8 cellular contexts compared by ENCODE assay signal in the genomic region with DNA sequence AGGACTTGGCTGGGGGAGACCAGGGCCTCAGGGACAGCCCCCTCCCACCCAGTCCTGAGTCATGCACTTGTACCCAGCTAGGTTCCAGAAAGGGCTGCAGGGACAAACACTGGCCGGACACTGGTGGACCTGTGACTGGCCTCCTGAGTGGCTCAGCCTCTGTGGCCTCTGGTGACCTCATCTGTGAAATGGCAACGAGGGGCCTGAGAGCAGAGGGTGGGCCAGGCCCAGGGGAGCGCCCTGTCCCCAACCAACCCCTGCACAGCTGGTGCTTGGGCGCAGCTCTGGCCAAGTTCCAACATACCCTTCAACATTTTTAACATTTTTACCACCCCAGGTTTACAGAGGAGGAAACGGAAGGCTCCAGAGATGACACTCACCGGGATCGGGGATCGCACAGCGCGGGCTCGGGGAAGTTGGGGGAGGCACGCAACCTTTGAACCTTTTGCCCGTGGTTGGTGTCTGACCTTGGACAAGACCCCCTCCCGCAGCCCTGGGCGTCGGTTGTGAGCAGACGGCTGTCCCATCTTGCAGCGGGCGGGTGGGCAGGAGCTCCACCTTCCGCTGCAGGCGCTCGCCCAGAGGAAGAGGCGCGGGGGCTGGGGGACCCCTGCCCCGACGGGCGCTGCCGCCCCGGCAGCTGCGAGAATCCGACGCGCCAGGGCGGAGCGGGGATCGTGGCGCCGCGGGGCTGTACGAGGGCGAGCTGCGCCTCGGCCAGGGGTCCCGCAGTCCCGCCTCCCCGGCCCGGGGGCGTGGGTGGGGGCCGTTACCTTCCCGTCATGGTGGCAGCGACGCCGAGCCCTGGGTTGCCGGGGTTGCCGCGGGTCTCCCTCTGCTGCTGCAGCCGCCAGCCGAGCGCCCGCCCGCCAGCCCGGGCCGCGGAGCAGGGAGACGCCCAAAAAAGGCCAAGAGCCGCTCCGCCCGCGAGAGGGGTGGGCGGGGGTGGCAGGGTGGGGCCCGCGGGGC. TPM values are rescaled to one million over a fixed set of nuclear protein-coding genes. Genes with fewer than 3 reads are reported as not detected.
A peak's percentile ranks its signal among the peaks of the same experiment; 100 is the strongest.
DNase-seq lines count a peak whose midpoint lies in the region; ATAC-seq, FAIRE-seq and TF ChIP-seq lines count a peak whose summit lies in the region.

No MANE protein-coding gene starts in this region.

- no peak for TF ChIP-seq CTCF in mucosa of descending colon (IDR thresholded peaks at IDR 0.05)

- intact Hi-C loops in mucosa of descending colon (cut with DNase I, micrococcal nuclease): no loop called here

- no peak overlapping the region for H3K27ac Mint-ChIP-seq in T-helper 2 cell treated with Interferon-gamma antibody and Interleukin-4, amounts not matched to agents 5 μg/mL and 100 μg/mL, for 36 hours
- peak overlapping the region in 1 of 2 donors; percentile 17 for H3K27ac Mint-ChIP-seq in effector memory CD8-positive, alpha-beta T cell

- no peaks in the 10 kb centered on the region for H3K36me3 Mint-ChIP-seq in T-helper 2 cell treated with Interferon-gamma antibody and Interleukin-4, amounts not matched to agents 5 μg/mL and 100 μg/mL, for 36 hours (ENCODE audit: low read depth)
- H3K36me3 Mint-ChIP-seq in effector memory CD8-positive, alpha-beta T cell (ENCODE audit: insufficient read depth): no peaks in the 10 kb centered on the region

- H3K9me3 Mint-ChIP-seq in T-helper 2 cell treated with Interferon-gamma antibody and Interleukin-4, amounts not matched to agents 5 μg/mL and 100 μg/mL, for 36 hours: no peaks in the 10 kb centered on the region
- no peaks in the 10 kb centered on the region for H3K9me3 Mint-ChIP-seq in effector memory CD8-positive, alpha-beta T cell

- no peaks in the 10 kb centered on the region for H3K9me3 ChIP-seq in mucosa of descending colon

- H3K4me3 Mint-ChIP-seq in T-helper 2 cell treated with Interferon-gamma antibody and Interleukin-4, amounts not matched to agents 5 μg/mL and 100 μg/mL, for 36 hours: peak overlapping the region; percentile 73
- peak overlapping the region; percentile 82 to 86 for H3K4me3 Mint-ChIP-seq in effector memory CD8-positive, alpha-beta T cell

- ATAC-seq in effector memory CD8-positive, alpha-beta T cell (replicated peaks): peak; percentile 69
- ATAC-seq in mucosa of descending colon (peak; percentile 50), HG02763 (IDR thresholded peaks at IDR 0.05; ENCODE audit: unreplicated experiment) (no peak), HG03439 (IDR thresholded peaks at IDR 0.05; ENCODE audit: unreplicated experiment) (no peak)

- peaks cover 70% of the 10 kb centered on the region for H3K27me3 Mint-ChIP-seq in T-helper 2 cell treated with Interferon-gamma antibody and Interleukin-4, amounts not matched to agents 5 μg/mL and 100 μg/mL, for 36 hours (ENCODE audit: low read depth)
- H3K27me3 Mint-ChIP-seq in effector memory CD8-positive, alpha-beta T cell: peaks cover 76 to 85% of the 10 kb centered on the region in 2 donors

- no peaks in the 10 kb centered on the region for H3K36me3 ChIP-seq in mucosa of descending colon (ENCODE audit: low read depth)

- FAIRE-seq in GM12892 (lab: Jason Lieb, UNC) (no peak), urothelium cell line (lab: Jason Lieb, UNC) (peak; percentile 79), RCC 7860 (lab: Jason Lieb, UNC) (no peak)

- peaks cover 6% of the 10 kb centered on the region for H3K4me1 ChIP-seq in mucosa of descending colon (ENCODE audit: low read depth)

- DNase-seq in GM12892 (ENCODE audit: insufficient read length) (peak; percentile 56), mucosa of descending colon (no peak), urothelium cell line (ENCODE audit: low spot score) (peak; percentile 77), RCC 7860 (ENCODE audit: low spot score) (no peak)
- DNase-seq in T-helper 2 cell treated with Interferon-gamma antibody and Interleukin-4, amounts not matched to agents 5 μg/mL and 100 μg/mL, for 36 hours (ENCODE audit: low spot score): no peak
- peak in 1 of 3 experiments; percentile 13 for DNase-seq in effector memory CD8-positive, alpha-beta T cell

- H3K4me1 Mint-ChIP-seq in T-helper 2 cell treated with Interferon-gamma antibody and Interleukin-4, amounts not matched to agents 5 μg/mL and 100 μg/mL, for 36 hours (ENCODE audit: low read depth): peaks cover 3% of the 10 kb centered on the region
- H3K4me1 Mint-ChIP-seq in effector memory CD8-positive, alpha-beta T cell (ENCODE audit: low read depth in 2 of 2): peaks cover 5 to 9% of the 10 kb centered on the region in 2 donors

- TF ChIP-seq POLR2A in GM12892 (IDR thresholded peaks at IDR 0.05; ENCODE audit: low read depth, low read length): no peak

- H3K4me3 ChIP-seq in mucosa of descending colon: no peak overlapping the region

RNA-seq across cellular contexts. Expression of gene LIMS2, which starts 0.8 kb away (rescaled TPM):
- 0.28 TPM for polyA plus RNA-seq in GM12892 (2012; ENCODE audit: missing spikeins)
- 100 to 1,000 TPM in 1 of 3 donors, 10 to 100 TPM in 2; 12.5 to 478 (median 29.9) TPM for total RNA-seq in mucosa of descending colon

RNA-seq across cellular contexts. Expression of gene SFT2D3, which starts 26.8 kb away (rescaled TPM):
- polyA plus RNA-seq in GM12892 (2012; ENCODE audit: missing spikeins): not detected
- 1 to 10 TPM; 5.1 to 8.8 (median 8.1) TPM for total RNA-seq in mucosa of descending colon

RNA-seq across cellular contexts. Expression of gene GPR17, which starts 28.6 kb away (rescaled TPM):
- not detected for polyA plus RNA-seq in GM12892 (2012; ENCODE audit: missing spikeins)
- total RNA-seq in mucosa of descending colon: under 1 TPM in 1 of 3 donors, not detected in 2; 0.51 TPM

Comparison
In these comparisons a context has a peak if more than half of its experiments do, and no peak if none do; other contexts are left out.
1. DNase-seq: peak in GM12892 (single experiment) and urothelium cell line (single experiment); none in T-helper 2 cell treated with Interferon-gamma antibody and Interleukin-4, amounts not matched to agents 5 μg/mL and 100 μg/mL, for 36 hours (single experiment), mucosa of descending colon (0 of 3) and RCC 7860 (single experiment).
2. ATAC-seq: peak in effector memory CD8-positive, alpha-beta T cell (single experiment) and mucosa of descending colon (single experiment); none in HG02763 (single experiment) and HG03439 (single experiment).